ENCODE assay signal across 25 cellular contexts in genomic region chr2:57987835-57988573, GRCh38. TPM values are rescaled to one million over a fixed set of nuclear protein-coding genes. Genes with fewer than 3 reads are reported as not detected.
DNase-seq lines count a peak whose midpoint lies in the region; ATAC-seq and TF ChIP-seq lines count a peak whose summit lies in the region.
"Had no signal": no experiment of that assay in that cellular context is flagged by ENCODE, and none has a peak within 500 bp of the region (broad histone marks: within the 10 kb centered on the region; RNA-seq: fewer than 3 reads in every experiment).

No MANE protein-coding gene starts in this region.

- H3K4me3 Mint-ChIP-seq in CD8-positive, alpha-beta memory T cell: no peak overlapping the region
- H3K4me3 Mint-ChIP-seq in activated T-helper 17 cell treated with anti-CD3 and anti-CD28 coated beads, Interleukin-2, amount 50 U/mL, for 72 hours: no peak overlapping the region
- H3K4me3 Mint-ChIP-seq: activated naive CD4-positive, alpha-beta T cell treated with anti-CD3 and anti-CD28 coated beads, Interleukin-2, amount 50 U/mL, for 24 hours; activated T-cell treated with anti-CD3 and anti-CD28 coated beads, Interleukin-2, amount 50 U/mL, for 72 hours; CD14-positive monocyte; endodermal cell had no signal

- peaks cover 0 to 8% (median 0%) of the 10 kb centered on the region in 3 donors for H3K36me3 Mint-ChIP-seq in CD8-positive, alpha-beta memory T cell
- no peaks in the 10 kb centered on the region for H3K36me3 Mint-ChIP-seq in activated T-helper 17 cell treated with anti-CD3 and anti-CD28 coated beads, Interleukin-2, amount 50 U/mL, for 72 hours (ENCODE audit: low read depth)
- H3K36me3 Mint-ChIP-seq: CD14-positive monocyte had no signal

- POLR2A ChIA-PET in CD8-positive, alpha-beta memory T cell (lab: Charles Lee): no interaction called here

- peak; percentile 42 for ATAC-seq in GM18868 (IDR thresholded peaks at IDR 0.05; ENCODE audit: unreplicated experiment)
- no peak for ATAC-seq in activated T-helper 17 cell treated with anti-CD3 and anti-CD28 coated beads, Interleukin-2, amount 50 U/mL, for 72 hours (replicated peaks)
- ATAC-seq: activated T-cell treated with anti-CD3 and anti-CD28 coated beads, Interleukin-2, amount 50 U/mL, for 72 hours had no signal

- no peaks in the 10 kb centered on the region for H3K36me3 ChIP-seq in CD8-positive, alpha-beta memory T cell (ENCODE audit: insufficient read depth, low read length)

- H3K9me3 ChIP-seq in CD8-positive, alpha-beta memory T cell (ENCODE audit: low read length): no peaks in the 10 kb centered on the region
- H3K9me3 ChIP-seq: SK-N-SH had no signal

- no peak overlapping the region for H3K27ac ChIP-seq in CD8-positive, alpha-beta memory T cell (ENCODE audit: low read depth, low read length)
- H3K27ac ChIP-seq: hepatocyte had no signal

- TF ChIP-seq CTCF in fibroblast of villous mesenchyme (IDR thresholded peaks at IDR 0.05; ENCODE audit: insufficient read depth, low read depth, low read length): no peak

- no peaks in the 10 kb centered on the region for H3K4me1 ChIP-seq in CD8-positive, alpha-beta memory T cell (ENCODE audit: insufficient read depth, low read length)

- CTCF ChIA-PET in CD8-positive, alpha-beta memory T cell (lab: Charles Lee): no interaction called here

- no peaks in the 10 kb centered on the region for H3K27me3 ChIP-seq in CD8-positive, alpha-beta memory T cell (ENCODE audit: insufficient read depth, low read length, poor library complexity, severe bottlenecking)
- H3K27me3 ChIP-seq: hepatocyte had no signal

- H3K4me1 Mint-ChIP-seq in CD8-positive, alpha-beta memory T cell: no peaks in the 10 kb centered on the region
- peaks cover 4% of the 10 kb centered on the region for H3K4me1 Mint-ChIP-seq in activated T-helper 17 cell treated with anti-CD3 and anti-CD28 coated beads, Interleukin-2, amount 50 U/mL, for 72 hours
- H3K4me1 Mint-ChIP-seq: activated naive CD4-positive, alpha-beta T cell treated with anti-CD3 and anti-CD28 coated beads, Interleukin-2, amount 50 U/mL, for 24 hours; CD14-positive monocyte had no signal

- no peak overlapping the region for H3K27ac Mint-ChIP-seq in CD8-positive, alpha-beta memory T cell
- H3K27ac Mint-ChIP-seq in activated T-helper 17 cell treated with anti-CD3 and anti-CD28 coated beads, Interleukin-2, amount 50 U/mL, for 72 hours: no peak overlapping the region
- H3K27ac Mint-ChIP-seq: activated naive CD4-positive, alpha-beta T cell treated with anti-CD3 and anti-CD28 coated beads, Interleukin-2, amount 50 U/mL, for 24 hours; activated T-cell treated with anti-CD3 and anti-CD28 coated beads, Interleukin-2, amount 50 U/mL, for 72 hours; CD14-positive monocyte; endodermal cell had no signal

- peaks cover 2 to 10% of the 10 kb centered on the region in 2 donors for H3K27me3 Mint-ChIP-seq in CD8-positive, alpha-beta memory T cell
- H3K27me3 Mint-ChIP-seq in activated T-helper 17 cell treated with anti-CD3 and anti-CD28 coated beads, Interleukin-2, amount 50 U/mL, for 72 hours: no peaks in the 10 kb centered on the region

- peaks cover 0 to 2% (median 0%) of the 10 kb centered on the region in 5 donors for H3K9me3 Mint-ChIP-seq in CD8-positive, alpha-beta memory T cell
- H3K9me3 Mint-ChIP-seq in activated T-helper 17 cell treated with anti-CD3 and anti-CD28 coated beads, Interleukin-2, amount 50 U/mL, for 72 hours: no peaks in the 10 kb centered on the region
- H3K9me3 Mint-ChIP-seq: activated naive CD4-positive, alpha-beta T cell treated with anti-CD3 and anti-CD28 coated beads, Interleukin-2, amount 50 U/mL, for 24 hours; endodermal cell had no signal

- H3K4me3 ChIP-seq in fibroblast of villous mesenchyme (ENCODE audit: low read depth, low read length): no peak overlapping the region
- H3K4me3 ChIP-seq in CD8-positive, alpha-beta memory T cell (ENCODE audit: low read length): no peak overlapping the region
- H3K4me3 ChIP-seq: hepatocyte, lung had no signal

- DNase-seq in A172 (ENCODE audit: low spot score) (peak; percentile 13), RKO (ENCODE audit: low spot score) (peak; percentile 3), fibroblast of villous mesenchyme (ENCODE audit: low read depth) (peak; percentile 45), islet precursor cell (no peak)
- no peak for DNase-seq in CD8-positive, alpha-beta memory T cell
- DNase-seq in stimulated activated CD4-positive, alpha-beta T cell treated with anti-CD3 and anti-CD28 coated beads, Interleukin-15, amount 100 ng/mL, for 24 hours: no peak
- DNase-seq: activated CD4-positive, alpha-beta T cell treated with anti-CD3 and anti-CD28 coated beads for 1 hour; activated T-cell treated with anti-CD3 and anti-CD28 coated beads, Interleukin-2, amount 50 U/mL, for 72 hours; endodermal cell; Kasumi-1; kidney; NCI-H1105; NCI-H2081 treated with DMSO at 0.1 percent for 48 hours; NCI-H510A; NK-92 treated with Interleukin-12 subunit alpha and Interleukin-12 subunit beta, amount 100 ng/mL, for 24 hours; occipital lobe; retina; SK-N-SH; substantia nigra had no signal

RNA-seq across cellular contexts. Expression of gene VRK2, which starts 58.6 kb away (rescaled TPM):
- 0.19 TPM in 1 of 2 replicates, not detected in the other for total RNA-seq in A172 (2014; rRNA removed; shearing (Covaris generic))
- 26.7 and 29.4 TPM in 2 replicates for total RNA-seq in fibroblast of villous mesenchyme
- total RNA-seq in CD8-positive, alpha-beta memory T cell: 10 to 100 TPM; 27.6 to 30.4 TPM
- 21.8 TPM for polyA plus RNA-seq in CD8-positive, alpha-beta memory T cell
- total RNA-seq in activated T-helper 17 cell treated with anti-CD3 and anti-CD28 coated beads, Interleukin-2, amount 50 U/mL, for 72 hours: 10 to 100 TPM; 14.3 to 19.7 TPM
- polyA plus RNA-seq: SK-N-SH had no signal

Comparison
In these comparisons a context has a peak if more than half of its experiments do, and no peak if none do; other contexts are left out.
1. DNase-seq: peak in A172 (single experiment), RKO (single experiment) and fibroblast of villous mesenchyme (single experiment); none in CD8-positive, alpha-beta memory T cell (0 of 5), stimulated activated CD4-positive, alpha-beta T cell treated with anti-CD3 and anti-CD28 coated beads, Interleukin-15, amount 100 ng/mL, for 24 hours (single experiment) and islet precursor cell (single experiment).
2. RNA of gene VRK2, which starts 58.6 kb away (total RNA-seq): 27.6 to 30.4 TPM in CD8-positive, alpha-beta memory T cell, 26.7 to 29.4 TPM in fibroblast of villous mesenchyme and 14.3 to 19.7 TPM in activated T-helper 17 cell treated with anti-CD3 and anti-CD28 coated beads, Interleukin-2, amount 50 U/mL, for 72 hours; 0.19 TPM in A172; every median in the first group is over 10 times any median in the second.